ENCODE assay signal across 1 cellular context in genomic region chr20:21433329-21433890, GRCh38.
TF ChIP-seq lines count a peak whose summit lies in the region.

No MANE protein-coding gene starts in this region.

TF ChIP-seq in GM23338, 12 proteins besides CTCF, POLR2A, EP300 and RAD21 (continued from another document):
- TF ChIP-seq REST (IDR thresholded peaks at IDR 0.05; ENCODE audit: unreplicated experiment) = no peak
- TF ChIP-seq ETS1 (IDR thresholded peaks at IDR 0.05) = no peak
- no peak for TF ChIP-seq JUNB (IDR thresholded peaks at IDR 0.05; ENCODE audit: unreplicated experiment)
- TF ChIP-seq EZH2phosphoT487 (IDR thresholded peaks at IDR 0.05; ENCODE audit: unreplicated experiment) = no peak
- TF ChIP-seq ZNF331 (CRISPR knock-in tag; IDR thresholded peaks at IDR 0.05; ENCODE audit: low read depth) = no peak
- no peak for TF ChIP-seq POLR2AphosphoS5 (IDR thresholded peaks at IDR 0.05; ENCODE audit: low read depth)
- TF ChIP-seq ZNF114 (CRISPR knock-in tag; IDR thresholded peaks at IDR 0.05) = no peak
- no peak for TF ChIP-seq NANOG (IDR thresholded peaks at IDR 0.05; ENCODE audit: borderline replicate concordance)
- no peak for TF ChIP-seq STAT1 (IDR thresholded peaks at IDR 0.05; ENCODE audit: unreplicated experiment)
TF ChIP-seq in GM23338: peak in this region for 0.
